In the genomic region with DNA sequence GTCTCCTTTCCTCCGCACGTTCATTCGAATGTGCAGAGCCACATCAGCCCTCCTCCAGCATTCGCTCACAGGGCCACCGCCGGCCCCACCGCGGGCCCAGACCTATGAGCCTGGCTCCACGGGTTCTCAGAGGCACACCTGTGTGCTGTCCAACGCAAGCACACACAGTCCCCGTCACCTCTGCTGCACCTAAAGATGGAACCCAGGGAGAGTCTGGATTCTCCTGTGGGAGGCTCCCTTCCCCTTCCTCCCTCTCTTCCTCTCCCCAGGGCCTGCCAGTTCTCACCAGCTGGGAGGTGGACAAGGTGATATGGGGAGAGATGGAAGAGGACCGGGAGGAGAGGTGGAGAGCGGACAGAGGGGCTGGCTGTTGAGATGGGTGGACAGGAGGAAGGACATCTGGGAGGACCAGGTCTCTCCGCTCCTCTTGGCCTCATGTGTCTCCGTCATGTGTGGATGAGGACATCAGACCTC, we compare ENCODE assay signal across 8 cellular contexts. TPM values are rescaled to one million over a fixed set of nuclear protein-coding genes. Genes with fewer than 3 reads are reported as not detected.
DNase-seq lines count a peak whose midpoint lies in the region; ATAC-seq and TF ChIP-seq lines count a peak whose summit lies in the region.

No MANE protein-coding gene starts in this region.

- DNase-seq in NB4 (ENCODE audit: low read depth) (no peak), epithelial cell of esophagus (ENCODE audit: low read depth) (no peak), sigmoid colon (no peak), cerebellar nuclear complex (lab: John Stamatoyannopoulos, UW) (no peak), cortex of kidney (lab: John Stamatoyannopoulos, UW) (no peak), posterior vena cava (ENCODE audit: low spot score) (no peak)
- no peak for DNase-seq in effector CD4-positive, alpha-beta T cell

- WGBS in sigmoid colon, 2 donors = 29 to 40% methylated on average over 15 of the region's 15 CpGs

- peak; percentile 16 for ATAC-seq in GM19438 (IDR thresholded peaks at IDR 0.05; ENCODE audit: low read depth, unreplicated experiment)

- H3K36me3 ChIP-seq in sigmoid colon = no peaks in the 10 kb centered on the region

- H3K9me3 ChIP-seq in sigmoid colon = no peaks in the 10 kb centered on the region

- peak overlapping the region in 1 of 4 donors; percentile 32 for H3K27ac ChIP-seq in sigmoid colon

- H3K4me1 ChIP-seq in sigmoid colon = peaks cover 0 to 13% (median 10%) of the 10 kb centered on the region in 4 donors

- no peak for TF ChIP-seq EP300 in sigmoid colon (IDR thresholded peaks at IDR 0.05)

- TF ChIP-seq POLR2A in NB4 (IDR thresholded peaks at IDR 0.05; ENCODE audit: extremely low read depth, insufficient read length) (no peak), sigmoid colon (IDR thresholded peaks at IDR 0.05) (no peak)

- TF ChIP-seq CTCF in NB4 (IDR thresholded peaks at IDR 0.05; ENCODE audit: low read depth, low read length) (no peak), epithelial cell of esophagus (IDR thresholded peaks at IDR 0.05; ENCODE audit: insufficient read depth, low read depth, low read length, missing control alignments) (no peak), sigmoid colon (IDR thresholded peaks at IDR 0.05) (no peak)

- H3K4me3 ChIP-seq in NB4 (ENCODE audit: low read depth, low read length) (peak overlapping the region; percentile 28), epithelial cell of esophagus (ENCODE audit: low read length) (peak overlapping the region; percentile 54), sigmoid colon (peak overlapping the region in 3 of 4 donors; percentile 37 to 46 (median 45))

- peaks cover 0 to 13% (median 0%) of the 10 kb centered on the region in 3 donors for H3K27me3 ChIP-seq in sigmoid colon

- intact Hi-C loops in sigmoid colon (cut with DNase I) = loop anchor here (1.0 to 10.0 kb wide), 4 partner anchors 89 to 209 kb away; partner anchors contain the start of gene ASIC1
- intact Hi-C loops in posterior vena cava (cut with DNase I) = loop anchor here in 1 of 2 donors (5.0 kb wide), 1 partner anchor 89 kb away; the partner anchor contains the start of gene ASIC1

RNA-seq across cellular contexts. Expression of gene AQP6, which starts 4.9 kb away (rescaled TPM):
- under 1 TPM; 0.14 to 0.83 (median 0.60) TPM for total RNA-seq in sigmoid colon
- polyA plus RNA-seq in sigmoid colon = under 1 TPM in 1 of 3 donors, not detected in 2; 0.12 TPM
- total RNA-seq in posterior vena cava = under 1 TPM in 1 of 2 donors, not detected in 1; 0.05 TPM

RNA-seq across cellular contexts. Expression of gene AQP5, which starts 6.1 kb away (rescaled TPM):
- total RNA-seq in sigmoid colon = not detected
- polyA plus RNA-seq in sigmoid colon = under 1 TPM in 1 of 3 donors, not detected in 2; 0.09 TPM
- not detected for total RNA-seq in posterior vena cava

RNA-seq across cellular contexts. Expression of gene AQP2, which starts 17.3 kb away (rescaled TPM):
- not detected for total RNA-seq in sigmoid colon
- polyA plus RNA-seq in sigmoid colon = not detected
- total RNA-seq in posterior vena cava = under 1 TPM; 0.33 to 0.42 TPM

RNA-seq across cellular contexts. Expression of gene RACGAP1, which starts 57.5 kb away (rescaled TPM):
- total RNA-seq in sigmoid colon (10 to 100 TPM; 14.1 to 42.6 (median 27.0) TPM), posterior vena cava (10 to 100 TPM in 1 of 2 donors, 1 to 10 TPM in 1; 9.9 to 10.5 TPM)
- 10 to 100 TPM in 1 of 3 donors, 1 to 10 TPM in 2; 4.8 to 22.5 (median 8.3) TPM for polyA plus RNA-seq in sigmoid colon
